Comparison of ENCODE assay signal across 8 cellular contexts in the genomic region with DNA sequence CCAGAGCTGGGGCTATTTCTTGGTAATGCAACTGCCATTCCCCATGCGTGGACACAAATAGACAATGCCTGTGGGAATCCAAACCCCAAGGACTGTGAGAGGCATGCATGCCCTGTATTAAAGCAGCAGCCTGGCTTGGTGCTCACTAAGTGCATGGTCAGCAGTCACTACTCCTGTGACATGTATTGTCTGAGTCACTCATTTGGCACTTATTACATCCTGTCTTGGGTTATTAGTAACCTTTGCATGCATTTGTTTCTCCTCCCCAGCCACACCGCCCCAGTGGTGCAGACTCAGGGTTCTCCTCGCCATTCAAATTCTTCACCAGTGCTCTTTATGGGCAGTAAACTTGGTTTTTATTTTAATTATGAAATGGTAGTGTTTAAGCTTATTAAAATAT. TPM values are rescaled to one million over a fixed set of nuclear protein-coding genes. Genes with fewer than 3 reads are reported as not detected.
DNase-seq lines count a peak whose midpoint lies in the region; ATAC-seq and TF ChIP-seq lines count a peak whose summit lies in the region.

No MANE protein-coding gene starts in this region.

- ATAC-seq in GM19372 (IDR thresholded peaks at IDR 0.05; ENCODE audit: low read depth, unreplicated experiment) = peak; percentile 71
- ATAC-seq in natural killer cell treated with Interleukin-12 subunit alpha and Interleukin-12 subunit beta and Interleukin-15 and Interleukin-18, amount 100 ng/mL, for 72 hours = peak; percentile 73 to 82

- H3K27me3 ChIP-seq in esophagus muscularis mucosa = no peaks in the 10 kb centered on the region

- H3K4me3 Mint-ChIP-seq in natural killer cell treated with Interleukin-12 subunit alpha and Interleukin-12 subunit beta and Interleukin-15 and Interleukin-18, amount 100 ng/mL, for 72 hours = no peak overlapping the region

- WGBS in esophagus muscularis mucosa = 78% methylated on average over 3 of the region's 3 CpGs

- H3K9me3 Mint-ChIP-seq in natural killer cell treated with Interleukin-12 subunit alpha and Interleukin-12 subunit beta and Interleukin-15 and Interleukin-18, amount 100 ng/mL, for 72 hours = no peaks in the 10 kb centered on the region

- H3K36me3 Mint-ChIP-seq in natural killer cell treated with Interleukin-12 subunit alpha and Interleukin-12 subunit beta and Interleukin-15 and Interleukin-18, amount 100 ng/mL, for 72 hours = no peaks in the 10 kb centered on the region

- H3K4me1 ChIP-seq in esophagus muscularis mucosa = peaks cover 10 to 36% (median 27%) of the 10 kb centered on the region in 4 donors

- no peak overlapping the region for H3K27ac ChIP-seq in esophagus muscularis mucosa (replicated peaks in 1 of 4)

- H3K9me3 ChIP-seq in esophagus muscularis mucosa = no peaks in the 10 kb centered on the region

- no peaks in the 10 kb centered on the region for H3K36me3 ChIP-seq in esophagus muscularis mucosa

- TF ChIP-seq CTCF in AG10803 (conservative IDR thresholded peaks at IDR 0.05; ENCODE audit: low read length) (no peak), cardiac fibroblast (IDR thresholded peaks at IDR 0.05; ENCODE audit: low read depth, low read length) (no peak), esophagus muscularis mucosa (IDR thresholded peaks at IDR 0.05) (no peak)

- intact Hi-C loops in esophagus muscularis mucosa (cut with DNase I) = no loop called here

- no peaks in the 10 kb centered on the region for H3K27me3 Mint-ChIP-seq in natural killer cell treated with Interleukin-12 subunit alpha and Interleukin-12 subunit beta and Interleukin-15 and Interleukin-18, amount 100 ng/mL, for 72 hours

- peaks cover 22% of the 10 kb centered on the region in 2 donors for H3K4me1 Mint-ChIP-seq in natural killer cell treated with Interleukin-12 subunit alpha and Interleukin-12 subunit beta and Interleukin-15 and Interleukin-18, amount 100 ng/mL, for 72 hours (ENCODE audit: low read depth in 2 of 2)

- no peak for TF ChIP-seq EP300 in esophagus muscularis mucosa (IDR thresholded peaks at IDR 0.05)

- no peak overlapping the region for H3K27ac Mint-ChIP-seq in natural killer cell treated with Interleukin-12 subunit alpha and Interleukin-12 subunit beta and Interleukin-15 and Interleukin-18, amount 100 ng/mL, for 72 hours

- H3K4me3 ChIP-seq in AG10803 (ENCODE audit: low read length) (no peak overlapping the region), cardiac fibroblast (replicated peaks in 1 of 2; ENCODE audit: low read depth in 2 of 2, low read length in 2 of 2) (no peak overlapping the region), esophagus muscularis mucosa (no peak overlapping the region)

- DNase-seq in AG10803 (ENCODE audit: low read depth) (peak; percentile 88), HPDE6-E6E7 (ENCODE audit: extremely low spot score) (peak; percentile 91), cardiac fibroblast (ENCODE audit: low read depth in 2 of 2) (peak; percentile 81 to 89), SIG-M5 treated with dmso at 0.1 percent for 504 hours (lab: John Stamatoyannopoulos, UW; ENCODE audit: unreplicated experiment) (no peak), erythroblast (lab: John Stamatoyannopoulos, UW) (no peak), esophagus muscularis mucosa (ENCODE audit: extremely low spot score) (no peak)
- DNase-seq in natural killer cell treated with Interleukin-12 subunit alpha and Interleukin-12 subunit beta and Interleukin-15 and Interleukin-18, amount 100 ng/mL, for 72 hours (ENCODE audit: low spot score) = no peak

- TF ChIP-seq POLR2A in erythroblast (IDR thresholded peaks at IDR 0.05; ENCODE audit: low read length) (no peak), esophagus muscularis mucosa (IDR thresholded peaks at IDR 0.05; ENCODE audit: low read depth) (no peak)

RNA-seq across cellular contexts. Expression of a gene that starts 30.2 kb away (rescaled TPM):
- 10 to 100 TPM in 1 of 2 donors, 1 to 10 TPM in 1; 6.3 to 30.1 TPM for total RNA-seq in natural killer cell treated with Interleukin-12 subunit alpha and Interleukin-12 subunit beta and Interleukin-15 and Interleukin-18, amount 100 ng/mL, for 72 hours
- 10 to 100 TPM; 11.6 to 21.1 (median 13.0) TPM for total RNA-seq in esophagus muscularis mucosa

Comparison
In these comparisons a context has a peak if more than half of its experiments do, and no peak if none do; other contexts are left out.
1. DNase-seq: peak in AG10803 (single experiment), HPDE6-E6E7 (single experiment) and cardiac fibroblast (2 of 2); none in natural killer cell treated with Interleukin-12 subunit alpha and Interleukin-12 subunit beta and Interleukin-15 and Interleukin-18, amount 100 ng/mL, for 72 hours (single experiment), SIG-M5 treated with dmso at 0.1 percent for 504 hours (single experiment), erythroblast (0 of 2) and esophagus muscularis mucosa (single experiment).